11 cellular contexts compared by ENCODE assay signal in the genomic region with DNA sequence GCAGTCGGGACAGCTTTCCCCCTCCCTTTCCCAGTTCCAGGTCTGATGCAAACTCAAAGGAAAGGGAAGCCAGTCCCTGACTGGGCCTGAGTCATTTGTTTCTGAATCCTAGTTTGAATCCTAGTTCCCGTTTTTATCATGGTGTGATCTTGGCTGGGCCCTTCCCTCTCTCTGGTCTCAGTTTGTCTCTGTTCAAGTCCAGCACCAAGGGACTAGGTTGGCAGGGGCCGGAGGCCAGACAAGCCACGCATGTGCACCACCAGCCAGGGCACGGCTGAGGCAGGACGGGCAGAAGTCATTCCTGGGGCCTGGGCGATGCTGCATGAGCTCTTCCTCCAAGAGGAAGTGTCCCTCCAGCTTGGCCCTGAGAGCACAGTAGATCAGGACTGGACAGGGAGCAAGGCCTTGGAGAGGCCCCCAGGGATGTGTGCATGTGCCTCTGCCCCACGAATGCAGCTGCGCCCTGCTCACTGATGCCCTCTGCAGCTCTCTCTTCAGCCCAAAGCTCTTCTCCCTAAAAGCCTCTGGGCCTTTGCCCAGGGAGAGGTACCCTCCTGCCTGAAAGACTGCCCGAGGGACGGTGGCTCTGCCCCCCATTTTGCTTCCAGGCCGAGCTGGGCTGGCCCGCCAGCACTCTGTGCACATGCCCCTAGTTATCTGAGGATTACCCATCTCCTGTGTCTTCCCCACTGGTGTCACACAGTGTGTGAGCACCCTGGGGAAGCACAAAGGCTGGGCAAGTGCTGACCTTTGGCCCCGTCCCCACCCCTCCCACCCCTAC.
DNase-seq lines count a peak whose midpoint lies in the region; ATAC-seq and TF ChIP-seq lines count a peak whose summit lies in the region.
"Had no signal": no experiment of that assay in that cellular context is flagged by ENCODE, and none has a peak within 500 bp of the region (broad histone marks: within the 10 kb centered on the region; RNA-seq: fewer than 3 reads in every experiment).

No MANE protein-coding gene starts in this region.

- H3K4me1 ChIP-seq in endodermal cell (ENCODE audit: control insufficient read depth, insufficient read depth, low read length) (peaks cover 44% of the 10 kb centered on the region), neuronal stem cell (ENCODE audit: control insufficient read depth in 2 of 2, insufficient read depth in 1 of 2, low read depth in 1 of 2, low read length in 2 of 2) (peaks cover 32 to 57% of the 10 kb centered on the region in 2 donors)

- H3K27ac ChIP-seq in endodermal cell (ENCODE audit: low read depth, low read length) (peak overlapping the region; percentile 33), neuronal stem cell (replicated peaks; ENCODE audit: low read length) (no peak overlapping the region)

- H3K27ac Mint-ChIP-seq in CD14-positive monocyte (peak overlapping the region; percentile 76 to 91 (median 86)), endodermal cell (peak overlapping the region; percentile 95)

- H3K18ac ChIP-seq in neuronal stem cell (ENCODE audit: low read length), result peak overlapping the region; percentile 87

- H4K91ac ChIP-seq in neuronal stem cell (ENCODE audit: low read depth, low read length, poor library complexity), result peak overlapping the region; percentile 34

- peak overlapping the region; percentile 38 for H2AK5ac ChIP-seq in neuronal stem cell (ENCODE audit: low read depth, low read length)

- no peak overlapping the region for H2BK5ac ChIP-seq in neuronal stem cell (ENCODE audit: low read length)

- H4K8ac ChIP-seq in neuronal stem cell (ENCODE audit: low read depth, low read length), result no peak overlapping the region

- H3K23ac ChIP-seq in neuronal stem cell (ENCODE audit: low read depth, low read length, poor library complexity), result no peak overlapping the region

- H3K27me3 ChIP-seq in endodermal cell (ENCODE audit: control insufficient read depth, insufficient read depth, low read length, poor library complexity, severe bottlenecking) (no peaks in the 10 kb centered on the region), neuronal stem cell (ENCODE audit: control insufficient read depth in 3 of 3, insufficient read depth in 3 of 3, low read depth in 1 of 3, low read length in 3 of 3) (no peaks in the 10 kb centered on the region)

- peaks cover 22% of the 10 kb centered on the region for H3K79me1 ChIP-seq in neuronal stem cell (ENCODE audit: low read depth, low read length)

- no peak overlapping the region for H2BK120ac ChIP-seq in neuronal stem cell (ENCODE audit: low read depth, low read length)

- H3K4me1 Mint-ChIP-seq in CD14-positive monocyte (peaks cover 53% of the 10 kb centered on the region), endodermal cell (peaks cover 53% of the 10 kb centered on the region)

- no peak overlapping the region for H2AFZ ChIP-seq in neuronal stem cell (ENCODE audit: low read length)

- H3K36me3 Mint-ChIP-seq in CD14-positive monocyte (peaks cover 16 to 40% of the 10 kb centered on the region in 2 donors), endodermal cell (ENCODE audit: low read depth) (peaks cover 3% of the 10 kb centered on the region)

- H3K36me3 ChIP-seq in endodermal cell (ENCODE audit: control insufficient read depth, insufficient read depth, low read length), result peaks cover 14% of the 10 kb centered on the region
- peaks cover 0 to 35% of the 10 kb centered on the region in 2 donors for H3K36me3 ChIP-seq in neuronal stem cell (replicated peaks in 1 of 2; ENCODE audit: control insufficient read depth in 2 of 2, insufficient read depth in 2 of 2, low read length in 2 of 2)

- no peak overlapping the region for H2BK12ac ChIP-seq in neuronal stem cell (ENCODE audit: low read length)

- no peak for ATAC-seq in HG02763 (IDR thresholded peaks at IDR 0.05; ENCODE audit: unreplicated experiment)
- no peak for ATAC-seq in GM19467 (IDR thresholded peaks at IDR 0.05; ENCODE audit: unreplicated experiment)
- no peak for ATAC-seq in GM18861 (IDR thresholded peaks at IDR 0.05; ENCODE audit: unreplicated experiment)

- H3K4ac ChIP-seq in neuronal stem cell (ENCODE audit: low read length), result no peak overlapping the region

- DNase-seq in CD14-positive monocyte (ENCODE audit: low spot score) (peak; percentile 53), MV-4-11 (lab: John Stamatoyannopoulos, UW) (peak; percentile 55), endodermal cell (peak; percentile 63), neuronal stem cell (ENCODE audit: low spot score) (no peak), T-helper 9 cell (no peak)
- DNase-seq: activated CD8-positive, alpha-beta memory T cell treated with anti-CD3 and anti-CD28 coated beads for 24 hours; GDM1; NCI-H2171 had no signal

- peak overlapping the region; percentile 3 for H3K9ac ChIP-seq in endodermal cell (ENCODE audit: extremely low read depth, low read length, poor library complexity, severe bottlenecking)
- peak overlapping the region; percentile 56 for H3K9ac ChIP-seq in neuronal stem cell (ENCODE audit: low read depth, low read length, poor library complexity)

- H3K4me3 Mint-ChIP-seq in CD14-positive monocyte, result peak overlapping the region in 1 of 2 donors; percentile 75
- no peak overlapping the region for H3K4me3 Mint-ChIP-seq in endodermal cell

- peak overlapping the region; percentile 23 for H2BK15ac ChIP-seq in neuronal stem cell (ENCODE audit: low read length)

- peak overlapping the region; percentile 27 for H3K14ac ChIP-seq in neuronal stem cell (ENCODE audit: low read length)

- no peak overlapping the region for H3K4me2 ChIP-seq in neuronal stem cell (ENCODE audit: insufficient read depth, low read length, poor library complexity, severe bottlenecking)

- no peaks in the 10 kb centered on the region for H3K9me3 Mint-ChIP-seq in CD14-positive monocyte
- H3K9me3 Mint-ChIP-seq in endodermal cell, result no peaks in the 10 kb centered on the region

- H3K27me3 Mint-ChIP-seq in CD14-positive monocyte (ENCODE audit: low read depth in 3 of 3), result peaks cover 0 to 3% (median 2%) of the 10 kb centered on the region in 3 donors
- no peaks in the 10 kb centered on the region for H3K27me3 Mint-ChIP-seq in endodermal cell (ENCODE audit: insufficient read depth)

- WGBS in endodermal cell (ENCODE audit: insufficient coverage in 1 of 2, insufficient read length in 1 of 2), 2 experiments, result 89 to 91% methylated on average over 5 to 14 of the region's 14 CpGs
- WGBS in neuronal stem cell (ENCODE audit: extremely low coverage in 2 of 2, insufficient read length in 2 of 2, insufficient replicate concordance in 1 of 2), 2 donors, result no CpG with 5 or more reads among the region's 14 CpGs

- H3K9me3 ChIP-seq in endodermal cell (ENCODE audit: control insufficient read depth, low read length), result no peaks in the 10 kb centered on the region
- no peaks in the 10 kb centered on the region for H3K9me3 ChIP-seq in neuronal stem cell (replicated peaks in 1 of 2; ENCODE audit: control insufficient read depth in 2 of 2, insufficient read depth in 1 of 2, low read depth in 1 of 2, low read length in 2 of 2)

- H3K4me3 ChIP-seq in endodermal cell (ENCODE audit: low read length) (no peak overlapping the region), neuronal stem cell (ENCODE audit: low read length in 2 of 2) (no peak overlapping the region)

- TF ChIP-seq CTCF in CD14-positive monocyte (IDR thresholded peaks at IDR 0.05), result no peak
- TF ChIP-seq CTCF in endodermal cell (conservative IDR thresholded peaks at IDR 0.05), result peak; percentile 32

- intact Hi-C loops in CD14-positive monocyte (cut with micrococcal nuclease), result no loop called here

Comparison
In these comparisons a context has a peak if more than half of its experiments do, and no peak if none do; other contexts are left out.
1. DNase-seq: peak in CD14-positive monocyte (single experiment), MV-4-11 (single experiment) and endodermal cell (single experiment); none in neuronal stem cell (single experiment) and T-helper 9 cell (single experiment).